ENCODE assay signal across 8 cellular contexts in genomic region chr10:43348511-43349312, GRCh38. TPM values are rescaled to one million over a fixed set of nuclear protein-coding genes. Genes with fewer than 3 reads are reported as not detected.
A peak's percentile ranks its signal among the peaks of the same experiment; 100 is the strongest.
DNase-seq lines count a peak whose midpoint lies in the region; ATAC-seq and TF ChIP-seq lines count a peak whose summit lies in the region.

No MANE protein-coding gene starts in this region.

- H3K4me3 ChIP-seq in NT2/D1 (ENCODE audit: insufficient read length, low read depth) (no peak overlapping the region), epithelial cell of proximal tubule (ENCODE audit: low read depth, low read length) (no peak overlapping the region)
- H3K4me3 ChIP-seq in naive thymus-derived CD4-positive, alpha-beta T cell (ENCODE audit: low read length) = no peak overlapping the region

- peaks cover 3% of the 10 kb centered on the region for H3K4me1 ChIP-seq in NT2/D1 (ENCODE audit: insufficient read depth, insufficient read length)
- peaks cover 9% of the 10 kb centered on the region in 2 donors for H3K4me1 ChIP-seq in naive thymus-derived CD4-positive, alpha-beta T cell (ENCODE audit: control insufficient read depth in 2 of 2, insufficient read depth in 2 of 2, low read length in 2 of 2)

- peaks cover 0 to 22% (median 6%) of the 10 kb centered on the region in 5 donors for H3K27me3 Mint-ChIP-seq in naive thymus-derived CD4-positive, alpha-beta T cell

- DNase-seq in D341Med (ENCODE audit: low spot score) (peak; percentile 93), HK-2 (ENCODE audit: unreplicated experiment) (peak; percentile 95), NT2/D1 (ENCODE audit: low read depth, low spot score) (peak; percentile 80), epithelial cell of proximal tubule (ENCODE audit: low read depth) (no peak)
- DNase-seq in activated CD8-positive, alpha-beta memory T cell treated with anti-CD3 and anti-CD28 coated beads, Interleukin-2, amount 50 U/mL, for 24 hours (ENCODE audit: extremely low read depth) = peak; percentile 54
- peak; percentile 72 to 86 (median 83) for DNase-seq in naive thymus-derived CD4-positive, alpha-beta T cell
- DNase-seq in stimulated activated effector memory CD8-positive, alpha-beta T cell treated with anti-CD3 and anti-CD28 coated beads, Interleukin-12 subunit alpha, Interleukin-12 subunit beta, amount 100 ng/mL, for 72 hours (ENCODE audit: low spot score in 2 of 2) = peak; percentile 74 to 91

- H3K9ac ChIP-seq in NT2/D1 (ENCODE audit: insufficient read length, low read depth) = peak overlapping the region; percentile 57

- no peaks in the 10 kb centered on the region for H3K36me3 ChIP-seq in NT2/D1 (ENCODE audit: insufficient read depth, insufficient read length, low read length)
- no peaks in the 10 kb centered on the region for H3K36me3 ChIP-seq in naive thymus-derived CD4-positive, alpha-beta T cell (ENCODE audit: control insufficient read depth in 2 of 3, insufficient read depth in 3 of 3, low read length in 3 of 3)

- no peaks in the 10 kb centered on the region for H3K9me3 ChIP-seq in NT2/D1 (ENCODE audit: insufficient read depth, low read length)
- H3K9me3 ChIP-seq in naive thymus-derived CD4-positive, alpha-beta T cell (ENCODE audit: control insufficient read depth in 2 of 3, low read length in 3 of 3) = no peaks in the 10 kb centered on the region

- H3K9me3 Mint-ChIP-seq in naive thymus-derived CD4-positive, alpha-beta T cell = peaks cover 0 to 2% (median 0%) of the 10 kb centered on the region in 11 donors
- no peaks in the 10 kb centered on the region for H3K9me3 Mint-ChIP-seq in stimulated activated effector memory CD8-positive, alpha-beta T cell treated with anti-CD3 and anti-CD28 coated beads, Interleukin-12 subunit alpha, Interleukin-12 subunit beta, amount 100 ng/mL, for 72 hours

- peaks cover 0 to 5% (median 0%) of the 10 kb centered on the region in 5 donors for H3K36me3 Mint-ChIP-seq in naive thymus-derived CD4-positive, alpha-beta T cell
- H3K36me3 Mint-ChIP-seq in stimulated activated effector memory CD8-positive, alpha-beta T cell treated with anti-CD3 and anti-CD28 coated beads, Interleukin-12 subunit alpha, Interleukin-12 subunit beta, amount 100 ng/mL, for 72 hours = no peaks in the 10 kb centered on the region

- POLR2A ChIA-PET in naive thymus-derived CD4-positive, alpha-beta T cell (lab: Charles Lee) = interaction anchor here (0.6 to 2.3 kb wide), 7 partner anchors 14 to 210 kb away, joined by 3 to 18 read pairs (median 4); no protein-coding TSS in a partner anchor

- H3K27ac Mint-ChIP-seq in naive thymus-derived CD4-positive, alpha-beta T cell = peak overlapping the region in 5 of 9 donors; percentile 4 to 53 (median 36)
- H3K27ac Mint-ChIP-seq in stimulated activated effector memory CD8-positive, alpha-beta T cell treated with anti-CD3 and anti-CD28 coated beads, Interleukin-12 subunit alpha, Interleukin-12 subunit beta, amount 100 ng/mL, for 72 hours = peak overlapping the region; percentile 72

- H3K4me3 Mint-ChIP-seq in naive thymus-derived CD4-positive, alpha-beta T cell = peak overlapping the region in 1 of 10 donors; percentile 6
- no peak overlapping the region for H3K4me3 Mint-ChIP-seq in stimulated activated effector memory CD8-positive, alpha-beta T cell treated with anti-CD3 and anti-CD28 coated beads, Interleukin-12 subunit alpha, Interleukin-12 subunit beta, amount 100 ng/mL, for 72 hours

- peak; percentile 100 for ATAC-seq in GM21360 (IDR thresholded peaks at IDR 0.05; ENCODE audit: unreplicated experiment)
- peak; percentile 100 for ATAC-seq in naive thymus-derived CD4-positive, alpha-beta T cell
- ATAC-seq in stimulated activated effector memory CD8-positive, alpha-beta T cell treated with anti-CD3 and anti-CD28 coated beads, Interleukin-12 subunit alpha, Interleukin-12 subunit beta, amount 100 ng/mL, for 72 hours = peak; percentile 99

- no peak overlapping the region for H3K27ac ChIP-seq in naive thymus-derived CD4-positive, alpha-beta T cell (ENCODE audit: low read depth, low read length)

- H3K27me3 ChIP-seq in NT2/D1 (ENCODE audit: insufficient read depth, insufficient read length) = no peaks in the 10 kb centered on the region
- no peaks in the 10 kb centered on the region for H3K27me3 ChIP-seq in naive thymus-derived CD4-positive, alpha-beta T cell (ENCODE audit: control insufficient read depth in 2 of 2, insufficient read depth in 2 of 2, low read length in 2 of 2)

- peak; percentile 100 for TF ChIP-seq CTCF in epithelial cell of proximal tubule (conservative IDR thresholded peaks at IDR 0.05; ENCODE audit: low read depth, low read length)

- H3K4me1 Mint-ChIP-seq in naive thymus-derived CD4-positive, alpha-beta T cell = peaks cover 9 to 42% (median 13%) of the 10 kb centered on the region in 7 donors
- H3K4me1 Mint-ChIP-seq in stimulated activated effector memory CD8-positive, alpha-beta T cell treated with anti-CD3 and anti-CD28 coated beads, Interleukin-12 subunit alpha, Interleukin-12 subunit beta, amount 100 ng/mL, for 72 hours = peaks cover 27% of the 10 kb centered on the region

- CTCF ChIA-PET in naive thymus-derived CD4-positive, alpha-beta T cell (lab: Charles Lee) = interaction anchor here (0.5 to 4.6 kb wide), 14 partner anchors 8 to 146 kb away, joined by 3 to 76 read pairs (median 4); no protein-coding TSS in a partner anchor

- intact Hi-C loops in naive thymus-derived CD4-positive, alpha-beta T cell (cut with micrococcal nuclease) = loop anchor here (1.0 to 2.0 kb wide), 9 partner anchors 16 to 482 kb away; partner anchors contain the start of gene CSGALNACT2 (in 1 of the 2)

RNA-seq across cellular contexts. Expression of gene FXYD4, which starts 22.7 kb away (rescaled TPM):
- not detected in 2 replicates for total RNA-seq in epithelial cell of proximal tubule
- total RNA-seq in naive thymus-derived CD4-positive, alpha-beta T cell = not detected
- not detected for polyA plus RNA-seq in naive thymus-derived CD4-positive, alpha-beta T cell
